In the genomic region with DNA sequence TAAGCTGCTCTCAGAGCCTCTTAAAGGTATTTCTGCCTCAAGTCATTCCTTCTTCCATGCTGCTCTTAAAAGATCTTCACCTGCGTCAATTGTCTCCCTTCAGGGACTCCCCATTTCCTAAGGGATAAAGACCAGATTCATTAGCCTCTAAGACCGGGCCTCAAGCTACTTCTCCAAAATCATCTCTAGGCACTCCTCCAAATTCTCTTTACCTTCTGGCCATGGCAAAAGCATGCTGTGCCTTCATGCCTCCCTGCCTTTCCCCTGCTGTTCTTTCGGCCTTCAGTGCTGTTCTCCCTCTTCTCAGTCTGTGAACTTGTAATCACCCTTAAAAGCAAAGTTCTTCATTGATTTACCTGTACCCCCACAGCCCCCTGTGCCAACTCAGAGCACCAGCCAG, we compare ENCODE assay signal across 17 cellular contexts.
"Had no signal": no experiment of that assay in that cellular context is flagged by ENCODE, and none has a peak within 500 bp of the region (broad histone marks: within the 10 kb centered on the region; RNA-seq: fewer than 3 reads in every experiment).

No MANE protein-coding gene starts in this region.

- H3K36me3 Mint-ChIP-seq: activated naive CD4-positive, alpha-beta T cell treated with anti-CD3 and anti-CD28 coated beads, Interleukin-2, amount 50 U/mL, for 72 hours; brain; memory B cell had no signal

- ATAC-seq: activated naive CD4-positive, alpha-beta T cell treated with anti-CD3 and anti-CD28 coated beads, Interleukin-2, amount 50 U/mL, for 72 hours; activated T-helper 17 cell treated with anti-CD3 and anti-CD28 coated beads, Interleukin-2, amount 50 U/mL, for 72 hours; esophagus mucosa; left cardiac atrium; T-helper 17 cell had no signal

- H3K4me3 ChIP-seq: spleen, tibial nerve had no signal

- H3K36me3 ChIP-seq: spleen, tibial nerve had no signal

- H3K27ac Mint-ChIP-seq: activated CD4-positive, alpha-beta memory T cell treated with anti-CD3 and anti-CD28 coated beads, Interleukin-2, amount 10 ng/mL, durations not matched to agents 7 days and 5 days; activated naive CD4-positive, alpha-beta T cell treated with anti-CD3 and anti-CD28 coated beads, Interleukin-2, amount 50 U/mL, for 72 hours; activated T-helper 17 cell treated with anti-CD3 and anti-CD28 coated beads, Interleukin-2, amount 50 U/mL, for 72 hours; brain; memory B cell; nephron progenitor cell; stimulated activated naive CD8-positive, alpha-beta T cell treated with anti-CD3 and anti-CD28 coated beads, Interleukin-15, Interleukin-2, amounts not matched to agents 100 ng/mL and 50 ng/mL, for 24 hours; T-helper 17 cell had no signal

- H3K9me3 ChIP-seq: spleen, tibial nerve had no signal

- H3K27me3 ChIP-seq: tibial nerve had no signal

- H3K27ac ChIP-seq: spleen had no signal

- H3K4me3 Mint-ChIP-seq: activated CD4-positive, alpha-beta memory T cell treated with anti-CD3 and anti-CD28 coated beads, Interleukin-2, amount 10 ng/mL, durations not matched to agents 7 days and 5 days; activated T-helper 17 cell treated with anti-CD3 and anti-CD28 coated beads, Interleukin-2, amount 50 U/mL, for 72 hours; brain; memory B cell; nephron progenitor cell; stimulated activated naive CD8-positive, alpha-beta T cell treated with anti-CD3 and anti-CD28 coated beads, Interleukin-15, Interleukin-2, amounts not matched to agents 100 ng/mL and 50 ng/mL, for 24 hours; T-helper 17 cell had no signal

- H3K9me3 Mint-ChIP-seq: activated CD4-positive, alpha-beta memory T cell treated with anti-CD3 and anti-CD28 coated beads, Interleukin-2, amount 10 ng/mL, durations not matched to agents 7 days and 5 days; activated naive CD4-positive, alpha-beta T cell treated with anti-CD3 and anti-CD28 coated beads, Interleukin-2, amount 50 U/mL, for 72 hours; activated T-helper 17 cell treated with anti-CD3 and anti-CD28 coated beads, Interleukin-2, amount 50 U/mL, for 72 hours; memory B cell; nephron progenitor cell; stimulated activated naive CD8-positive, alpha-beta T cell treated with anti-CD3 and anti-CD28 coated beads, Interleukin-15, Interleukin-2, amounts not matched to agents 100 ng/mL and 50 ng/mL, for 24 hours had no signal

- DNase-seq: activated CD4-positive, alpha-beta memory T cell treated with anti-CD3 and anti-CD28 coated beads, Interleukin-2, amount 10 ng/mL, durations not matched to agents 7 days and 5 days; activated CD4-positive, alpha-beta T cell treated with anti-CD3 and anti-CD28 coated beads for 48 hours; aorta; effector memory CD4-positive, alpha-beta T cell; left cardiac atrium; nephron progenitor cell; spleen; stimulated activated CD4-positive, alpha-beta T cell treated with anti-CD3 and anti-CD28 coated beads, Interleukin-4, amount 100 ng/mL, for 4 hours; SW 1271; T-helper 17 cell had no signal
